Comparison of ENCODE assay signal across 1 cellular context in genomic region chr5:57232293-57233033, GRCh38.
TF ChIP-seq lines count a peak whose summit lies in the region.

No MANE protein-coding gene starts in this region.

TF ChIP-seq in endothelial cell of umbilical vein, 7 proteins besides CTCF, POLR2A, EP300 and RAD21:
- TF ChIP-seq JUN (IDR thresholded peaks at IDR 0.05; ENCODE audit: borderline replicate concordance, insufficient read depth, insufficient read length, low read depth) (peak; percentile 6), GATA2 (IDR thresholded peaks at IDR 0.05; ENCODE audit: insufficient read depth, insufficient read length, low read depth, low read length) (no peak)
